21 cellular contexts compared by ENCODE assay signal in the genomic region with DNA sequence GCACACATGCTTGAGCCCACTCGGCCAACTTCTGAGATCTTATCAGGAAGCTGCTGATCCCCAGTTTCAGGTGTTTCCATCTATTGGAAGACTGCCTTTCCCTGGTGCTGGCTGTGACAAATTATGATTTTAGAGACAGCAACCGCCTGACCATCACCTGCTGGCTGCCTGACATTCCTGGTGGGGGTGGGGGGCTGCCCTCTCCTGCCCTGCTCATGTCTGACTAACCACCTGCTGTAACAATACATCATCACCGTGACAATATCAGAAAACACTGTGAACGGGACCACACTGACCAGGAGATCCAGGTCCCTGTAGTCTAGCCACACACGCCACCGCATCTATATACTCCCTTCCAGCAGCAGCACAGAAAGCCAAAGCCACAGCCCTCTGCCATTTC.
"Had no signal": no experiment of that assay in that cellular context is flagged by ENCODE, and none has a peak within 500 bp of the region (broad histone marks: within the 10 kb centered on the region; RNA-seq: fewer than 3 reads in every experiment).

No MANE protein-coding gene starts in this region.

- FAIRE-seq: endometrium had no signal

- H3K27me3 ChIP-seq: esophagus squamous epithelium, hepatocyte, tibial artery, upper lobe of right lung, vagina had no signal

- H3K4me3 ChIP-seq: esophagus squamous epithelium, hepatocyte, mucosa of descending colon, smooth muscle cell, tibial artery, upper lobe of right lung, vagina had no signal

- H3K36me3 Mint-ChIP-seq: stimulated activated effector memory CD8-positive, alpha-beta T cell treated with anti-CD3 and anti-CD28 coated beads, Interleukin-12 subunit alpha, Interleukin-12 subunit beta, amount 100 ng/mL, for 72 hours had no signal

- H3K36me3 ChIP-seq: esophagus squamous epithelium, tibial artery, upper lobe of right lung, vagina had no signal

- H3K27ac Mint-ChIP-seq: nephron progenitor cell; stimulated activated effector memory CD8-positive, alpha-beta T cell treated with anti-CD3 and anti-CD28 coated beads, Interleukin-12 subunit alpha, Interleukin-12 subunit beta, amount 100 ng/mL, for 72 hours; stimulated activated naive CD8-positive, alpha-beta T cell treated with anti-CD3 and anti-CD28 coated beads, Interleukin-15, Interleukin-2, amounts not matched to agents 100 ng/mL and 50 ng/mL, for 24 hours had no signal

- H3K9me3 ChIP-seq: esophagus squamous epithelium, mucosa of descending colon, tibial artery, upper lobe of right lung, vagina had no signal

- H3K4me1 ChIP-seq: upper lobe of right lung had no signal

- H3K4me2 ChIP-seq: hepatocyte, smooth muscle cell had no signal

- H3K27ac ChIP-seq: epithelial cell of prostate, esophagus squamous epithelium, hepatocyte, tibial artery, upper lobe of right lung, vagina had no signal

- H3K79me2 ChIP-seq: hepatocyte had no signal

- ATAC-seq: left colon; mucosa of descending colon; right cardiac atrium; stimulated activated effector memory CD8-positive, alpha-beta T cell treated with anti-CD3 and anti-CD28 coated beads, Interleukin-12 subunit alpha, Interleukin-12 subunit beta, amount 100 ng/mL, for 72 hours; upper lobe of right lung had no signal

- H2AFZ ChIP-seq: hepatocyte had no signal

- DNase-seq: central memory CD4-positive, alpha-beta T cell; effector memory CD4-positive, alpha-beta T cell; esophagus squamous epithelium; foreskin fibroblast; kidney; left colon; mammary epithelial cell; mucosa of descending colon; nephron progenitor cell; stimulated activated CD4-positive, alpha-beta T cell treated with anti-CD3 and anti-CD28 coated beads, Interleukin-4, amount 100 ng/mL, for 1 hour; stimulated activated CD8-positive, alpha-beta memory T cell treated with anti-CD3 and anti-CD28 coated beads, Interleukin-4, amount 100 ng/mL, for 48 hours; tibial artery; upper lobe of right lung had no signal

- H3K4me3 Mint-ChIP-seq: nephron progenitor cell; stimulated activated effector memory CD8-positive, alpha-beta T cell treated with anti-CD3 and anti-CD28 coated beads, Interleukin-12 subunit alpha, Interleukin-12 subunit beta, amount 100 ng/mL, for 72 hours; stimulated activated naive CD8-positive, alpha-beta T cell treated with anti-CD3 and anti-CD28 coated beads, Interleukin-15, Interleukin-2, amounts not matched to agents 100 ng/mL and 50 ng/mL, for 24 hours had no signal

- H3K9me3 Mint-ChIP-seq: nephron progenitor cell; stimulated activated effector memory CD8-positive, alpha-beta T cell treated with anti-CD3 and anti-CD28 coated beads, Interleukin-12 subunit alpha, Interleukin-12 subunit beta, amount 100 ng/mL, for 72 hours; stimulated activated naive CD8-positive, alpha-beta T cell treated with anti-CD3 and anti-CD28 coated beads, Interleukin-15, Interleukin-2, amounts not matched to agents 100 ng/mL and 50 ng/mL, for 24 hours had no signal
